ENCODE assay signal across 19 cellular contexts in the genomic region with DNA sequence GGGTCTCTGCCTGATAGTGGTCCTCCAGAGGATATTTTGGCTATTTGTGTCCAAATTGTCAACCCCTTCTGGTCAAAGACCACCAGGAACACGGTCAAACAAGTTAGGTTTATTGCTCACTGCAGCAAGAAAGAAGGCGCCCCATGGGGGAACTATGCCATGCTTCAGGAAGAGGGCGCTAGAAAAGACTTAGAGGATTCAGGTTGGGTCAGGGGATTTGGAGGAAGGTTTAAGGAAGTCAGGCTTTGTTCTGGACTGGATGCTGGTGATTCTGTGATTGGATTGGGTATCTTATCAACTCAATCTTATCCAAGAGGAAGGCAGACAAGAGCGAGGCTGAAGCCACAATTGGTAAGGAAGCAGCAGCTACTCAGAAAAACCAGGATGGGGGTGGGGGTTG. TPM values are rescaled to one million over a fixed set of nuclear protein-coding genes. Genes with fewer than 3 reads are reported as not detected.
A peak's percentile ranks its signal among the peaks of the same experiment; 100 is the strongest.
DNase-seq lines count a peak whose midpoint lies in the region; ATAC-seq, FAIRE-seq and TF ChIP-seq lines count a peak whose summit lies in the region.
"Had no signal": no experiment of that assay in that cellular context is flagged by ENCODE, and none has a peak within 500 bp of the region (broad histone marks: within the 10 kb centered on the region; RNA-seq: fewer than 3 reads in every experiment).

No MANE protein-coding gene starts in this region.

- no peak for DNase-seq in K562 (ENCODE audit: extremely low read depth in 1 of 4, low spot score in 3 of 4)
- DNase-seq in hepatocyte (ENCODE audit: low spot score), result no peak
- DNase-seq in stomach, result no peak
- DNase-seq in mesenteric fat pad (ENCODE audit: low spot score), result no peak
- no peak for DNase-seq in occipital lobe (lab: John Stamatoyannopoulos, UW)
- DNase-seq: activated naive CD8-positive, alpha-beta T cell treated with anti-CD3 and anti-CD28 coated beads, Interleukin-2, amount 10 ng/mL, durations not matched to agents 7 days and 5 days; activated T-cell treated with anti-CD3 and anti-CD28 coated beads, Interleukin-2, amount 50 U/mL, for 72 hours; DND-41; Karpas-422; NCI-H526 treated with DMSO at 0.1 percent for 48 hours; stimulated activated naive CD4-positive, alpha-beta T cell; T-helper 9 cell had no signal

- H3K4me3 ChIP-seq in Loucy (ENCODE audit: low read length, poor library complexity, severe bottlenecking) (no peak overlapping the region), K562 (no peak overlapping the region), hepatocyte (no peak overlapping the region), stomach (no peak overlapping the region)
- H3K4me3 ChIP-seq: dorsolateral prefrontal cortex, SJSA1 had no signal

- no peaks in the 10 kb centered on the region for H3F3A ChIP-seq in Loucy (ENCODE audit: low read depth)

- POLR2A ChIA-PET in K562 (lab: Yijun Ruan, JAX), result no interaction called here

- H3K9me3 ChIP-seq in Loucy (ENCODE audit: insufficient read depth, low read depth, low read length) (no peaks in the 10 kb centered on the region), K562 (replicated peaks; ENCODE audit: control insufficient read depth, insufficient read depth, low read depth, low read length) (no peaks in the 10 kb centered on the region), hepatocyte (ENCODE audit: low read depth) (no peaks in the 10 kb centered on the region), stomach (no peaks in the 10 kb centered on the region)
- H3K9me3 ChIP-seq: SJSA1 had no signal

- TF ChIP-seq POLR2A in K562 (conservative IDR thresholded peaks at IDR 0.05) (no peak), stomach (IDR thresholded peaks at IDR 0.05) (no peak)

- H3K79me2 ChIP-seq in Loucy (ENCODE audit: insufficient read depth, low read length) (no peaks in the 10 kb centered on the region), K562 (ENCODE audit: control insufficient read depth, insufficient read depth, low read length) (no peaks in the 10 kb centered on the region), hepatocyte (no peaks in the 10 kb centered on the region)

- H4K20me1 ChIP-seq in Loucy (ENCODE audit: insufficient read depth, low read length, poor library complexity, severe bottlenecking) (no peaks in the 10 kb centered on the region), K562 (replicated peaks; ENCODE audit: control insufficient read depth, insufficient read depth, low read length) (no peaks in the 10 kb centered on the region), hepatocyte (ENCODE audit: insufficient read depth, poor library complexity, severe bottlenecking) (no peaks in the 10 kb centered on the region)

- ATAC-seq in K562 (no peak), GM18909 (IDR thresholded peaks at IDR 0.05; ENCODE audit: poor library complexity, unreplicated experiment) (no peak), GM19463 (IDR thresholded peaks at IDR 0.05; ENCODE audit: unreplicated experiment) (no peak)
- ATAC-seq: activated CD4-positive, CD25-positive, alpha-beta regulatory T cell treated with anti-CD3 and anti-CD28 coated beads, Interleukin-2, amount 50 U/mL, for 24 hours; activated T-cell treated with anti-CD3 and anti-CD28 coated beads, Interleukin-2, amount 50 U/mL, for 72 hours had no signal

- H3K27me3 ChIP-seq in Loucy (ENCODE audit: insufficient read depth, low read length, poor library complexity, severe bottlenecking) (no peaks in the 10 kb centered on the region), K562 (ENCODE audit: control insufficient read depth in 2 of 2, insufficient read depth in 2 of 2, low read length in 2 of 2) (no peaks in the 10 kb centered on the region), hepatocyte (no peaks in the 10 kb centered on the region), stomach (no peaks in the 10 kb centered on the region)
- H3K27me3 ChIP-seq: SJSA1 had no signal

- H3K36me3 ChIP-seq in Loucy (ENCODE audit: insufficient read depth, low read length) (peaks cover 7% of the 10 kb centered on the region; the same call in 1 of the 2 replicates), K562 (ENCODE audit: control insufficient read depth, insufficient read depth, low read length) (peaks cover 36% of the 10 kb centered on the region; the same call in 2 of the 3 replicates), hepatocyte (replicated peaks; ENCODE audit: insufficient read depth, low read depth) (no peaks in the 10 kb centered on the region), stomach (peaks cover 0 to 28% (median 22%) of the 10 kb centered on the region in 4 donors)

- intact Hi-C loops in K562 (cut with micrococcal nuclease), result loop anchor here (5.0 kb wide), 1 partner anchor 68 kb away; no protein-coding TSS in a partner anchor
- intact Hi-C loops in stomach (cut with DNase I; ENCODE audit: low total_unique reads), result no loop called here

- H3K9me2 ChIP-seq in Loucy (replicated peaks; ENCODE audit: low read depth, low read length), result no peaks in the 10 kb centered on the region
- no peaks in the 10 kb centered on the region for H3K9me2 ChIP-seq in hepatocyte (replicated peaks; ENCODE audit: insufficient read depth)

- BruUV-seq in K562 (replicated peaks; lab: Mats Ljungman, UMichigan), result no TSS peak

- TF ChIP-seq RAD21 in K562 (CRISPR knock-in tag; conservative IDR thresholded peaks at IDR 0.05 in 1 of 2, IDR thresholded peaks at IDR 0.05 in 1 of 2), result no peak

- H3K4me1 ChIP-seq in Loucy (ENCODE audit: insufficient read depth, low read length, poor library complexity, severe bottlenecking), result no peaks in the 10 kb centered on the region
- peaks cover 27 to 36% of the 10 kb centered on the region in 2 experiments; a peak in 4 of 5 replicates for H3K4me1 ChIP-seq in K562 (replicated peaks in 1 of 2; ENCODE audit: control insufficient read depth in 2 of 2, insufficient read depth in 2 of 2, low read length in 2 of 2)
- H3K4me1 ChIP-seq in hepatocyte (ENCODE audit: insufficient read depth), result no peaks in the 10 kb centered on the region
- H3K4me1 ChIP-seq in stomach, result peaks cover 10 to 35% (median 25%) of the 10 kb centered on the region in 4 donors

- in situ Hi-C loops in K562 (cut with MboI), result no loop called here

- H3K9ac ChIP-seq in Loucy (ENCODE audit: low read depth, low read length, poor library complexity, severe bottlenecking) (no peak overlapping the region), K562 (ENCODE audit: insufficient read depth in 1 of 2, low read depth in 2 of 2, low read length in 2 of 2) (no peak overlapping the region)

- H3K9me1 ChIP-seq in K562 (ENCODE audit: control insufficient read depth, insufficient read depth, low read length), result peaks cover 1% of the 10 kb centered on the region

- TF ChIP-seq CTCF in Loucy (conservative IDR thresholded peaks at IDR 0.05; ENCODE audit: low read length) (0 out of 2 replicates have a peak, but pooled peaks have one; percentile 16), K562 (IDR thresholded peaks at IDR 0.05 in 2 of 3, conservative IDR thresholded peaks at IDR 0.05 in 1 of 3; ENCODE audit: insufficient read depth in 2 of 3, low read depth in 1 of 3, low read length in 3 of 3) (peak in 2 of 3 experiments; percentile 5 to 9; a peak in 1 of 6 replicates), hepatocyte (IDR thresholded peaks at IDR 0.05; ENCODE audit: poor library complexity) (no peak), stomach (IDR thresholded peaks at IDR 0.05) (no peak)

- H3K27ac ChIP-seq in K562 (ENCODE audit: extremely low read depth, low read depth, low read length) (no peak overlapping the region), hepatocyte (peak overlapping the region; percentile 65), stomach (peak overlapping the region; percentile 31 to 78 (median 73))
- H3K27ac ChIP-seq: SJSA1 had no signal

- H3K4me2 ChIP-seq in Loucy (ENCODE audit: low read depth, low read length, poor library complexity, severe bottlenecking), result no peak overlapping the region
- H3K4me2 ChIP-seq in K562 (ENCODE audit: insufficient read depth, low read length), result no peak overlapping the region
- H3K4me2 ChIP-seq in hepatocyte, result no peak overlapping the region

- CTCF ChIA-PET in K562 (lab: Yijun Ruan, JAX; ENCODE audit: low intra/inter-chr PET ratio), result no interaction called here

- no peak for FAIRE-seq in K562 (lab: Jason Lieb, UNC)

- no peak overlapping the region for H2AFZ ChIP-seq in Loucy (ENCODE audit: low read length)
- H2AFZ ChIP-seq in K562 (ENCODE audit: low read depth, low read length), result no peak overlapping the region
- no peak overlapping the region for H2AFZ ChIP-seq in hepatocyte

- no peak for TF ChIP-seq EP300 in K562 (IDR thresholded peaks at IDR 0.05; ENCODE audit: low read length)
- no peak for TF ChIP-seq EP300 in stomach (IDR thresholded peaks at IDR 0.05)

- WGBS in K562 (ENCODE audit: insufficient coverage, low coverage, missing lambda C conversion rate), result 69% methylated on average over 4 of the region's 4 CpGs
- 62% methylated on average over 4 of the region's 4 CpGs for WGBS in hepatocyte (ENCODE audit: low lambda C conversion rate, missing lambda C conversion rate)
- 55 to 84% (median 75%) methylated on average over 4 of the region's 4 CpGs for WGBS in stomach, 5 donors

RNA-seq across cellular contexts. Expression of a gene that starts 14.3 kb away (rescaled TPM):
- total RNA-seq in K562 (2011; cell fraction: chromatin; rRNA removed; ENCODE audit: low replicate concordance), result 17.7 and 35.6 TPM in 2 replicates
- total RNA-seq in K562 (2011; cell fraction: nucleolus; rRNA removed), result 19.2 and 22.7 TPM in 2 replicates
- 24.8 and 30.9 TPM in 2 replicates for total RNA-seq in K562 (2011; cell fraction: nucleoplasm; rRNA removed)
- total RNA-seq in K562 (2014; rRNA removed) (28.6 and 41.1 TPM in 2 replicates), K562 (2014; rRNA removed; fragmentation: Illumina TruSeq; extraction: Trizol) (17.6 and 18.3 TPM in 2 replicates), K562 (2015; rRNA removed; fragmentation: Illumina TruSeq; extraction: Trizol) (24.8 and 26.3 TPM in 2 replicates), K562 (2021) (43.9 and 47.7 TPM in 2 replicates), hepatocyte (19.9 and 21.1 TPM in 2 replicates), stomach (10 to 100 TPM in 3 of 5 donors, 1 to 10 TPM in 2; 7.1 to 34.5 (median 19.6) TPM), mesenteric fat pad (14.3 TPM), occipital lobe (0.31 TPM)
- polyA plus RNA-seq in K562 (2011; rRNA removed) (29.2 and 33.4 TPM in 2 replicates), K562 (2014; fragmentation: Illumina TruSeq; extraction: Trizol) (50.7 and 55.8 TPM in 2 replicates), K562 (2014; fragmentation: Nextera tagmentation; extraction: Ambion mirVana) (1 to 10 TPM; 5.9 to 7.3 TPM), K562 (2014; rRNA removed) (25.2 and 28.4 TPM in 2 replicates), hepatocyte (13.6 and 18.9 TPM in 2 replicates), stomach (10 to 100 TPM in 1 of 3 donors, 1 to 10 TPM in 2; 3.9 to 17.9 (median 7.0) TPM)
- polyA plus RNA-seq in K562 (2011; cell fraction: cytosol; rRNA removed), result 39.7 and 49.3 TPM in 2 replicates
- polyA plus RNA-seq in K562 (2011; cell fraction: nucleus; rRNA removed), result 24.3 and 33.0 TPM in 2 replicates
- polyA plus RNA-seq in K562 (2012), result 38.6 and 52.6 TPM in 2 replicates
- 35.0 and 38.5 TPM in 2 replicates for polyA minus RNA-seq in K562 (2011; rRNA and poly(A)+ RNA removed)
- 38.8 and 40.9 TPM in 2 replicates for polyA minus RNA-seq in K562 (2011; cell fraction: cytosol; rRNA and poly(A)+ RNA removed)
- 8.9 and 10.8 TPM in 2 replicates for polyA minus RNA-seq in K562 (2011; cell fraction: nucleus; rRNA and poly(A)+ RNA removed)
- polyA plus RNA-seq: neural cell had no signal

RNA-seq across cellular contexts. Expression of a gene that starts 41.1 kb away (rescaled TPM):
- 25.4 and 35.9 TPM in 2 replicates for total RNA-seq in K562 (2011; cell fraction: chromatin; rRNA removed; ENCODE audit: low replicate concordance)
- 14.5 and 20.4 TPM in 2 replicates for total RNA-seq in K562 (2011; cell fraction: nucleolus; rRNA removed)
- total RNA-seq in K562 (2011; cell fraction: nucleoplasm; rRNA removed), result 21.5 and 24.0 TPM in 2 replicates
- total RNA-seq in K562 (2014; rRNA removed), result 59.9 and 65.0 TPM in 2 replicates
- total RNA-seq in K562 (2014; rRNA removed; fragmentation: Illumina TruSeq; extraction: Trizol), result 101 and 107 TPM in 2 replicates
- total RNA-seq in K562 (2015; rRNA removed; fragmentation: Illumina TruSeq; extraction: Trizol), result 79.9 and 91.4 TPM in 2 replicates
- total RNA-seq in K562 (2021), result 80.7 and 85.2 TPM in 2 replicates
- 85.6 and 111 TPM in 2 replicates for polyA plus RNA-seq in K562 (2011; rRNA removed)
- 55.0 and 81.8 TPM in 2 replicates for polyA plus RNA-seq in K562 (2011; cell fraction: cytosol; rRNA removed)
- polyA plus RNA-seq in K562 (2011; cell fraction: nucleus; rRNA removed), result 40.3 and 74.3 TPM in 2 replicates
- 89.5 and 101 TPM in 2 replicates for polyA plus RNA-seq in K562 (2012)
- polyA plus RNA-seq in K562 (2014; fragmentation: Illumina TruSeq; extraction: Trizol), result 99.0 and 117 TPM in 2 replicates
- polyA plus RNA-seq in K562 (2014; fragmentation: Nextera tagmentation; extraction: Ambion mirVana), result 10 to 100 TPM; 51.0 to 62.0 TPM
- polyA plus RNA-seq in K562 (2014; rRNA removed), result 91.2 and 93.7 TPM in 2 replicates
- polyA minus RNA-seq in K562 (2011; rRNA and poly(A)+ RNA removed), result 93.8 and 106 TPM in 2 replicates
- polyA minus RNA-seq in K562 (2011; cell fraction: cytosol; rRNA and poly(A)+ RNA removed), result 27.8 and 34.7 TPM in 2 replicates
- 10.8 and 24.0 TPM in 2 replicates for polyA minus RNA-seq in K562 (2011; cell fraction: nucleus; rRNA and poly(A)+ RNA removed)
- 54.9 and 60.0 TPM in 2 replicates for total RNA-seq in hepatocyte
- 65.2 and 70.8 TPM in 2 replicates for polyA plus RNA-seq in hepatocyte
- 10 to 100 TPM in 4 of 5 donors, 1 to 10 TPM in 1; 2.9 to 29.6 (median 22.0) TPM for total RNA-seq in stomach
- polyA plus RNA-seq in stomach, result 10 to 100 TPM; 24.7 to 33.5 (median 31.5) TPM
- 35.4 TPM for total RNA-seq in mesenteric fat pad
- total RNA-seq in occipital lobe, result 8.6 TPM

RNA-seq across cellular contexts. Expression of a gene that starts 47.2 kb away (rescaled TPM):
- 0.23 TPM in 1 of 2 replicates, not detected in the other for total RNA-seq in K562 (2011; cell fraction: chromatin; rRNA removed; ENCODE audit: low replicate concordance)
- 0.33 TPM in 1 of 2 replicates, not detected in the other for total RNA-seq in K562 (2011; cell fraction: nucleolus; rRNA removed)
- total RNA-seq in K562 (2011; cell fraction: nucleoplasm; rRNA removed), result not detected in 2 replicates
- 0.09 TPM in 1 of 2 replicates, not detected in the other for total RNA-seq in K562 (2014; rRNA removed)
- not detected in 2 replicates for total RNA-seq in K562 (2014; rRNA removed; fragmentation: Illumina TruSeq; extraction: Trizol)
- not detected in 2 replicates for total RNA-seq in K562 (2015; rRNA removed; fragmentation: Illumina TruSeq; extraction: Trizol)
- 0.20 TPM in 1 of 2 replicates, not detected in the other for total RNA-seq in K562 (2021)
- 0.06 and 0.11 TPM in 2 replicates for polyA plus RNA-seq in K562 (2011; rRNA removed)
- polyA plus RNA-seq in K562 (2011; cell fraction: cytosol; rRNA removed), result 0.09 TPM in 1 of 2 replicates, not detected in the other
- polyA plus RNA-seq in K562 (2011; cell fraction: nucleus; rRNA removed), result 0.14 TPM in 1 of 2 replicates, not detected in the other
- polyA plus RNA-seq in K562 (2012), result not detected in 2 replicates
- polyA plus RNA-seq in K562 (2014; fragmentation: Illumina TruSeq; extraction: Trizol), result not detected in 2 replicates
- under 1 TPM; 0.04 TPM for polyA plus RNA-seq in K562 (2014; fragmentation: Nextera tagmentation; extraction: Ambion mirVana)
- not detected in 2 replicates for polyA plus RNA-seq in K562 (2014; rRNA removed)
- polyA minus RNA-seq in K562 (2011; rRNA and poly(A)+ RNA removed), result not detected in 2 replicates
- not detected in 2 replicates for polyA minus RNA-seq in K562 (2011; cell fraction: cytosol; rRNA and poly(A)+ RNA removed)
- polyA minus RNA-seq in K562 (2011; cell fraction: nucleus; rRNA and poly(A)+ RNA removed), result 0.22 and 0.27 TPM in 2 replicates
- total RNA-seq in hepatocyte, result 2.8 and 3.0 TPM in 2 replicates
- 7.7 and 11.2 TPM in 2 replicates for polyA plus RNA-seq in hepatocyte
- total RNA-seq in stomach, result 1 to 10 TPM in 1 of 5 donors, not detected in 4; 1.7 TPM
- 1 to 10 TPM in 1 of 3 donors, under 1 TPM in 2; 0.75 to 1.1 (median 0.75) TPM for polyA plus RNA-seq in stomach
- total RNA-seq in mesenteric fat pad, result 3.4 TPM
- 36.5 TPM for total RNA-seq in occipital lobe

Comparison
In these comparisons a context has a peak if more than half of its experiments do, and no peak if none do; other contexts are left out.
1. CTCF ChIP-seq: peak in Loucy (single experiment) and K562 (2 of 3); none in hepatocyte (single experiment) and stomach (0 of 7).